In the genomic region with DNA sequence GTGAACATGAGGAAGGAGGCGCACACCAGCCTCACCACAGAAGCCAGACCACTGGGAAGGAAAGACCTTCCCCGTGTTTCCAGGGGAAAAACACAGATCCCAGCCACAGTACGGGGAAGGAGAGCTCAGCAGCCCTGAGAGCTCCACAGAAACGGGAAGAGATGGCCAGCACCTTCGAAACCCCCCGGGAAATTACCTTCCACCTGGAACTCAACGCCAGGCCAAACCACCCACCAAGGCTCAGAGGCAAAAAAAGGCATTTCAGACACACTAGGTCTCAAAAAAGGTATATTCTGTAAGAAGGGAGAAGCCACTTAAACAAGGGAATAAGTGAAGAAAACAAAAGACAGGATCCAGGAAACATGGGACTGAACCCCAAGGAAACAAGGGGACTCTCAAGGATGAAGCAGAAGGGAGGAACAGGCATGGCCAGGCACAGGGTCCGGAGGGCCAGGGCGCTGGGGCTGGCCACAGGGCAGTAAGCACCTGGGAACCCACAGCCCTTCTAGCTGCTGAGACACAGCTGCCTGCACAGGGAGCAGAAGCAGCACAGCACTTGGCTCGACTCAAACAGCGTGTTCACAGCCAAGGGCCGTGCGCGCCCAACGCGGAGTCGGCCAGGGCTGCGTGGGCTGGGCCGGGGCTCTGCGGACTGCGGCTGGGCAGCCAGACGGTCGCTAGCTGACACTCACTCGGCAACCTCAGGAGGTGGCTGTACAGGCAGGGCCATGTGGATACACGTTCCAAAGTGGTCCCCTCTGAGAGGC, we compare ENCODE assay signal across 13 cellular contexts. TPM values are rescaled to one million over a fixed set of nuclear protein-coding genes. Genes with fewer than 3 reads are reported as not detected.
DNase-seq lines count a peak whose midpoint lies in the region; ATAC-seq and TF ChIP-seq lines count a peak whose summit lies in the region.
"Had no signal": no experiment of that assay in that cellular context is flagged by ENCODE, and none has a peak within 500 bp of the region (broad histone marks: within the 10 kb centered on the region; RNA-seq: fewer than 3 reads in every experiment).

No MANE protein-coding gene starts in this region.

- H3K27me3 ChIP-seq in HUES64 (ENCODE audit: insufficient read depth, low read length), result no peaks in the 10 kb centered on the region
- no peaks in the 10 kb centered on the region for H3K27me3 ChIP-seq in left lung
- no peaks in the 10 kb centered on the region for H3K27me3 ChIP-seq in skeletal muscle tissue (ENCODE audit: control insufficient read depth in 3 of 3, insufficient read depth in 3 of 3, low read length in 3 of 3)
- H3K27me3 ChIP-seq: foreskin keratinocyte had no signal

- DNase-seq in cerebellum (ENCODE audit: low spot score) (peak; percentile 43), left lung (peak in 1 of 2 donors; percentile 64), epidermal melanocyte (ENCODE audit: insufficient read length, low spot score) (no peak), NCI-H2196 treated with DMSO at 0.1 percent for 48 hours (lab: John Stamatoyannopoulos, UW; ENCODE audit: unreplicated experiment) (no peak)
- DNase-seq: activated CD4-positive, CD25-positive, alpha-beta regulatory T cell treated with anti-CD3 and anti-CD28 coated beads, Interleukin-2, amount 50 U/mL, for 72 hours; cerebellar nuclear complex; foreskin keratinocyte; NCI-H2081 treated with DMSO at 0.1 percent for 48 hours had no signal

- 91% methylated on average over 25 of the region's 25 CpGs for WGBS in HUES64

- no peak for TF ChIP-seq CTCF in left lung (IDR thresholded peaks at IDR 0.05)

- intact Hi-C loops in left lung (cut with DNase I), result no loop called here

- peak overlapping the region; percentile 30; the same call in 1 of the 2 replicates for H3K27ac ChIP-seq in HUES64 (ENCODE audit: low read depth, low read length)
- no peak overlapping the region for H3K27ac ChIP-seq in left lung
- H3K27ac ChIP-seq in skeletal muscle tissue (ENCODE audit: low read depth, low read length), result no peak overlapping the region
- H3K27ac ChIP-seq: foreskin keratinocyte had no signal

- H3K4me1 ChIP-seq in HUES64 (ENCODE audit: insufficient read depth, low read length), result peaks cover 4% of the 10 kb centered on the region; the same call in 1 of the 2 replicates
- peaks cover 5 to 8% of the 10 kb centered on the region in 2 donors for H3K4me1 ChIP-seq in left lung
- H3K4me1 ChIP-seq in skeletal muscle tissue (ENCODE audit: control insufficient read depth in 3 of 3, insufficient read depth in 3 of 3, low read length in 3 of 3), result peaks cover 41 to 71% (median 64%) of the 10 kb centered on the region in 3 donors
- H3K4me1 ChIP-seq: foreskin keratinocyte had no signal

- H3K9me3 ChIP-seq in HUES64 (ENCODE audit: insufficient read depth, low read depth, low read length) (no peaks in the 10 kb centered on the region), left lung (no peaks in the 10 kb centered on the region), skeletal muscle tissue (ENCODE audit: control insufficient read depth in 3 of 3, low read length in 3 of 3) (no peaks in the 10 kb centered on the region)

- H3K9ac ChIP-seq in HUES64 (ENCODE audit: low read depth, low read length) (0 out of 2 replicates have a peak overlapping the region, but pooled peaks have one; percentile 8), skeletal muscle tissue (ENCODE audit: low read depth in 1 of 3, low read length in 3 of 3) (peak overlapping the region in 2 of 3 donors; percentile 25 to 33)

- peak; percentile 59 for ATAC-seq in left lung
- ATAC-seq in HG02981 (IDR thresholded peaks at IDR 0.05; ENCODE audit: unreplicated experiment), result no peak
- ATAC-seq in HG02798 (IDR thresholded peaks at IDR 0.05; ENCODE audit: poor library complexity, unreplicated experiment), result no peak
- ATAC-seq: foreskin keratinocyte had no signal

- H3K4me3 ChIP-seq in HUES64 (ENCODE audit: low read length) (no peak overlapping the region), left lung (no peak overlapping the region), skeletal muscle tissue (ENCODE audit: low read length in 3 of 3) (peak overlapping the region; percentile 0 to 37 (median 35))
- H3K4me3 ChIP-seq: lung had no signal

- no peaks in the 10 kb centered on the region for H3K36me3 ChIP-seq in HUES64 (ENCODE audit: insufficient read depth, low read length)
- H3K36me3 ChIP-seq in left lung, result no peaks in the 10 kb centered on the region
- H3K36me3 ChIP-seq in skeletal muscle tissue (ENCODE audit: control insufficient read depth in 3 of 3, insufficient read depth in 3 of 3, low read length in 3 of 3), result no peaks in the 10 kb centered on the region

RNA-seq across cellular contexts. Expression of a gene that starts 44.6 kb away (rescaled TPM):
- polyA plus RNA-seq in HUES64 (2013, experiment 1 of 2), result 17.4 TPM
- 19.0 TPM for polyA plus RNA-seq in HUES64 (2013, experiment 2 of 2)
- total RNA-seq in cerebellum, result 18.1 TPM
- 10 to 100 TPM; 15.2 to 16.1 TPM for total RNA-seq in left lung
- total RNA-seq in skeletal muscle tissue, result 4.2 TPM

Comparison
In these comparisons a context has a peak if more than half of its experiments do, and no peak if none do; other contexts are left out.
1. H3K4me3 ChIP-seq: peak in skeletal muscle tissue (3 of 3); none in HUES64 (single experiment) and left lung (0 of 2).